ENCODE assay signal across 1 cellular context in the genomic region with DNA sequence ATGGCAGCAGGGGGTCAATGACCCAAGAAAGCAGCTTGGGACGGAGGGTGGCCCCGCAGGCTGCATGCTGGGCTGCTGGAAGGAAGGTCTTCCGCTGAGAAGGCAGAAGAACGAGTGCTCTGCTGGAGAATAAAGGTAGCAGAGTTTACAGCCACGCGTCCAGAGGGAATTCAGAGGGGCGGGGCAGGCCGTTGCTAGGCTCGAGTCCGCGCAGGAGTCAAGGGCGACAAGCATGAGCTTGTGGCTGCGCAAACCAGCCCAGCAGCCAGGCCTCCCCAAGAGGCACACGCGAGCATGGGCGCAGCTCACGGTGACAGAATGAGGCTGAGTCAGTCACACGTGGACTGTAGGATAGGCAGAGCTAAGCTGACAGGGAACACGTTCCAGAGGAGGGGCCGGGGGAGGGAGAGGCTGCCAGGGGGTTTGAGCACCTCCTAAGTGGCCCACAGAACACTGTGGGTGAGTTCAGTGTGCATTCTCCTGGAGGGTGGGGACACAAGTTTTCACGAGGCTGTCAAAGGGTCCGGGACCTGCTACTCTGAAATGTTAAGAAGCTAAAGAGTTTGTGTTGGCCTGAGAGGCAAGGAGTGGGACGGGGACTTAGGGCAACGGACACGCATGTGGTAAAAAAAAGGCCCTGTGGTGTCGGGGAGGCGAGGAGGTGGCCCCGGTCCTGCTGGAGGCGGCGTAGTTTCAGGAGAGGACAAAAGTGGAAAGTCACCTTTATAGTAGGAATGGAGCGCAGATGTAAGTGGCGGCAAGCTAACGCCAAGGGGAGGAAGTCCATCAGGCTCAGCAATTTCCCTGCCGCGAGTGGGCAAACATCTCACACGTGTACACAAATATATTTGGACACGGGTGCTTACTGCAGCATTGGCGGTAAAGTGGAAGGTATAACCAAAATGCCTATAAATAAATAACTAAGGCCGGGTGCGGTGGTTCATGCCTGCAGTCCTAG.
TF ChIP-seq lines count a peak whose summit lies in the region.

No MANE protein-coding gene starts in this region.

TF ChIP-seq in HepG2, 621 proteins besides CTCF, POLR2A, EP300 and RAD21 (continued from another document and continues in another):
- TF ChIP-seq ZNF839 (CRISPR knock-in tag; IDR thresholded peaks at IDR 0.05; ENCODE audit: borderline replicate concordance) (no peak), HMGA1 (CRISPR knock-in tag; conservative IDR thresholded peaks at IDR 0.05) (no peak), SRSF4 (IDR thresholded peaks at IDR 0.05; ENCODE audit: low read depth, low read length, poor library complexity, severe bottlenecking) (no peak), SOX13 (IDR thresholded peaks at IDR 0.05) (no peak), SOX13 (CRISPR knock-in tag; conservative IDR thresholded peaks at IDR 0.05 in 1 of 2, IDR thresholded peaks at IDR 0.05 in 1 of 2) (no peak), MTF2 (CRISPR knock-in tag; IDR thresholded peaks at IDR 0.05; ENCODE audit: borderline replicate concordance) (no peak), RBFOX2 (IDR thresholded peaks at IDR 0.05; ENCODE audit: low read depth, low read length) (no peak), BHLHE40 (IDR thresholded peaks at IDR 0.05; ENCODE audit: low read length) (peak; percentile 59), SYNCRIP (IDR thresholded peaks at IDR 0.05; ENCODE audit: insufficient read depth, low read depth, low read length) (no peak), ZKSCAN8 (CRISPR knock-in tag; IDR thresholded peaks at IDR 0.05; ENCODE audit: borderline replicate concordance) (no peak), ZNF136 (CRISPR knock-in tag; IDR thresholded peaks at IDR 0.05; ENCODE audit: low read depth) (no peak), MAZ (IDR thresholded peaks at IDR 0.05; ENCODE audit: borderline replicate concordance, low read depth, low read length) (0 out of 2 replicates have a peak, but pooled peaks have one; percentile 45), MAZ (CRISPR knock-in tag; IDR thresholded peaks at IDR 0.05; ENCODE audit: low read depth) (no peak), MED8 (CRISPR knock-in tag; IDR thresholded peaks at IDR 0.05; ENCODE audit: insufficient replicate concordance) (no peak), RNF2 (conservative IDR thresholded peaks at IDR 0.05; ENCODE audit: low read depth) (no peak), ZBTB1 (CRISPR knock-in tag; IDR thresholded peaks at IDR 0.05; ENCODE audit: borderline replicate concordance) (no peak), SRSF1 (optimal IDR thresholded peaks at IDR 0.05; ENCODE audit: low read depth, low read length) (no peak), ARNT (IDR thresholded peaks at IDR 0.05) (no peak), RXRA (CRISPR knock-in tag; IDR thresholded peaks at IDR 0.05) (peak; percentile 23; the same call in 1 of the 2 replicates), ISL2 (CRISPR knock-in tag; IDR thresholded peaks at IDR 0.05) (0 out of 2 replicates have a peak, but pooled peaks have one; percentile 12), ZMYM4 (CRISPR knock-in tag; IDR thresholded peaks at IDR 0.05) (no peak), RFX1 (IDR thresholded peaks at IDR 0.05) (peak; percentile 30; the same call in 1 of the 2 replicates)
- TF ChIP-seq, protein P1, sequence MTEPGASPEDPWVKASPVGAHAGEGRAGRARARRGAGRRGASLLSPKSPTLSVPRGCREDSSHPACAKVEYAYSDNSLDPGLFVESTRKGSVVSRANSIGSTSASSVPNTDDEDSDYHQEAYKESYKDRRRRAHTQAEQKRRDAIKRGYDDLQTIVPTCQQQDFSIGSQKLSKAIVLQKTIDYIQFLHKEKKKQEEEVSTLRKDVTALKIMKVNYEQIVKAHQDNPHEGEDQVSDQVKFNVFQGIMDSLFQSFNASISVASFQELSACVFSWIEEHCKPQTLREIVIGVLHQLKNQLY (CRISPR knock-in tag; IDR thresholded peaks at IDR 0.05) = no peak
- TF ChIP-seq, protein P2, sequence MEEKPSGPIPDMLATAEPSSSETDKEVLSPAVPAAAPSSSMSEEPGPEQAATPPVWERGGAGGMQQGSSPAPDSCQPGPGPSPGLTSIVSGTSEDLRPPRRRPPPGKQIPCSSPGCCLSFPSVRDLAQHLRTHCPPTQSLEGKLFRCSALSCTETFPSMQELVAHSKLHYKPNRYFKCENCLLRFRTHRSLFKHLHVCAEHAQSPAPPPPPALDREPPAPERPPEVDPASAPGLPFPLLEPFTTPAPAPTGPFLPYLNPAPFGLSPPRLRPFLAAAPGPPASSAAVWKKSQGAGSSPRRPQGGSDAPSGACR (CRISPR knock-in tag; IDR thresholded peaks at IDR 0.05) = no peak
- TF ChIP-seq, protein P3, sequence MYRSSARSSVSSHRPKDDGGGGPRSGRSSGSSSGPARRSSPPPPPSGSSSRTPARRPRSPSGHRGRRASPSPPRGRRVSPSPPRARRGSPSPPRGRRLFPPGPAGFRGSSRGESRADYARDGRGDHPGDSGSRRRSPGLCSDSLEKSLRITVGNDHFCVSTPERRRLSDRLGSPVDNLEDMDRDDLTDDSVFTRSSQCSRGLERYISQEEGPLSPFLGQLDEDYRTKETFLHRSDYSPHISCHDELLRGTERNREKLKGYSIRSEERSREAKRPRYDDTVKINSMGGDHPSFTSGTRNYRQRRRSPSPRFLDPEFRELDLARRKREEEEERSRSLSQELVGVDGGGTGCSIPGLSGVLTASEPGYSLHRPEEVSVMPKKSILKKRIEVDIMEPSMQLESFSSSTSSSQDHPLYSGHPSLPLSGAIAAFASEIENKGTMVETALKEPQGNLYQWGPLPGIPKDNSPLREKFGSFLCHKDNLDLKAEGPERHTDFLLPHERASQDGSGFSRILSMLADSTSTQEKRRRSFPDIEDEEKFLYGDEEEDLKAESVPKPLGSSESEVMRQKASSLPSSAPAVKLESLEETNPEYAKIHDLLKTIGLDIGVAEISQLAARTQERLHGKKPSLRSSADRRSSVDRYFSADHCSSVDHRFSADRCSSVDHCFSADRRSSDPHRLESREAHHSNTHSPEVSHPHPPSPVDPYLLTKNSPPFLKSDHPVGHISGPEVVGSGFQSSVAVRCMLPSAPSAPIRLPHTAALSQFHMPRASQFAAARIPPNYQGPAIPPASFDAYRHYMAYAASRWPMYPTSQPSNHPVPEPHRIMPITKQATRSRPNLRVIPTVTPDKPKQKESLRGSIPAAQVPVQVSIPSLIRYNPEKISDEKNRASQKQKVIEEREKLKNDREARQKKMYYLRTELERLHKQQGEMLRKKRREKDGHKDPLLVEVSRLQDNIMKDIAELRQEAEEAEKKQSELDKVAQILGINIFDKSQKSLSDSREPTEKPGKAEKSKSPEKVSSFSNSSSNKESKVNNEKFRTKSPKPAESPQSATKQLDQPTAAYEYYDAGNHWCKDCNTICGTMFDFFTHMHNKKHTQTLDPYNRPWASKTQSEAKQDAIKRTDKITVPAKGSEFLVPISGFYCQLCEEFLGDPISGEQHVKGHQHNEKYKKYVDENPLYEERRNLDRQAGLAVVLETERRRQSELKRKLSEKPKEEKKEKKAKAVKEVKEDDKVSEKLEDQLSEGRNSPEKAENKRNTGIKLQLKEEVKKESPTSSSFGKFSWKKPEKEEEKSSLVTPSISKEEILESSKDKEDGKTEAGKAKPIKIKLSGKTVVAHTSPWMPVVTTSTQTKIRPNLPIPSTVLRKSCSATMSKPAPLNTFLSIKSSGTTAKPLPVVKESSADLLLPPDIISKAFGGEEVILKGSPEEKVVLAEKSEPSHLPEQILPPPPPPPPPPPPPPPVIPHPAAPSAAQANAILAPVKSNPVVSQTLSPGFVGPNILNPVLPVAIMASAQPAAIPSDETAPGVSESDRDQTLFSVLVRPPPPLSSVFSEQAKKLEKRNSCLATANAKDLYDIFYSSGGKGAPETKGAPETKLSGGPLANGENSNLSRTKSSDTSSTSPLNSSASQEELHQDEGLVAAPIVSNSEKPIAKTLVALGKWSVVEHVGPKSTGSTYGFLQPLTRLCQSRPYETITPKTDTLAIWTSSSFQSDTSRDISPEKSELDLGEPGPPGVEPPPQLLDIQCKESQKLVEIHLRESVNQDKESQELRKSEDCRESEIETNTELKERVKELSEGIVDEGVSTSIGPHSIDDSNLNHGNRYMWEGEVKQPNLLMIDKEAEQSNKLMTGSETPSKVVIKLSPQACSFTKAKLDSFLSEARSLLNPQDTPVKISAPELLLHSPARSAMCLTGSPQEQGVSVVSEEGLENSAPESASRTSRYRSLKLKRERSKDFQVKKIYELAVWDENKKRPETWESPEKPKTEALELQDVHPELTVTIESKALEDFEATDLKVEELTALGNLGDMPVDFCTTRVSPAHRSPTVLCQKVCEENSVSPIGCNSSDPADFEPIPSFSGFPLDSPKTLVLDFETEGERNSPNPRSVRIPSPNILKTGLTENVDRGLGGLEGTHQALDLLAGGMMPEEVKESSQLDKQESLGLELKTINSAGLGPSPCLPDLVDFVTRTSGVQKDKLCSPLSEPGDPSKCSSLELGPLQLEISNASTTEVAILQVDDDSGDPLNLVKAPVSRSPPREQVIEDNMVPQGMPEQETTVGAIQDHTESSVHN (CRISPR knock-in tag; IDR thresholded peaks at IDR 0.05) = no peak
- TF ChIP-seq, protein P4, sequence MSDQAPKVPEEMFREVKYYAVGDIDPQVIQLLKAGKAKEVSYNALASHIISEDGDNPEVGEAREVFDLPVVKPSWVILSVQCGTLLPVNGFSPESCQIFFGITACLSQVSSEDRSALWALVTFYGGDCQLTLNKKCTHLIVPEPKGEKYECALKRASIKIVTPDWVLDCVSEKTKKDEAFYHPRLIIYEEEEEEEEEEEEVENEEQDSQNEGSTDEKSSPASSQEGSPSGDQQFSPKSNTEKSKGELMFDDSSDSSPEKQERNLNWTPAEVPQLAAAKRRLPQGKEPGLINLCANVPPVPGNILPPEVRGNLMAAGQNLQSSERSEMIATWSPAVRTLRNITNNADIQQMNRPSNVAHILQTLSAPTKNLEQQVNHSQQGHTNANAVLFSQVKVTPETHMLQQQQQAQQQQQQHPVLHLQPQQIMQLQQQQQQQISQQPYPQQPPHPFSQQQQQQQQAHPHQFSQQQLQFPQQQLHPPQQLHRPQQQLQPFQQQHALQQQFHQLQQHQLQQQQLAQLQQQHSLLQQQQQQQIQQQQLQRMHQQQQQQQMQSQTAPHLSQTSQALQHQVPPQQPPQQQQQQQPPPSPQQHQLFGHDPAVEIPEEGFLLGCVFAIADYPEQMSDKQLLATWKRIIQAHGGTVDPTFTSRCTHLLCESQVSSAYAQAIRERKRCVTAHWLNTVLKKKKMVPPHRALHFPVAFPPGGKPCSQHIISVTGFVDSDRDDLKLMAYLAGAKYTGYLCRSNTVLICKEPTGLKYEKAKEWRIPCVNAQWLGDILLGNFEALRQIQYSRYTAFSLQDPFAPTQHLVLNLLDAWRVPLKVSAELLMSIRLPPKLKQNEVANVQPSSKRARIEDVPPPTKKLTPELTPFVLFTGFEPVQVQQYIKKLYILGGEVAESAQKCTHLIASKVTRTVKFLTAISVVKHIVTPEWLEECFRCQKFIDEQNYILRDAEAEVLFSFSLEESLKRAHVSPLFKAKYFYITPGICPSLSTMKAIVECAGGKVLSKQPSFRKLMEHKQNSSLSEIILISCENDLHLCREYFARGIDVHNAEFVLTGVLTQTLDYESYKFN (CRISPR knock-in tag; conservative IDR thresholded peaks at IDR 0.05) = no peak
- TF ChIP-seq, protein P5, sequence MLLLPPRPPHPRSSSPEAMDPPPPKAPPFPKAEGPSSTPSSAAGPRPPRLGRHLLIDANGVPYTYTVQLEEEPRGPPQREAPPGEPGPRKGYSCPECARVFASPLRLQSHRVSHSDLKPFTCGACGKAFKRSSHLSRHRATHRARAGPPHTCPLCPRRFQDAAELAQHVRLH (CRISPR knock-in tag; IDR thresholded peaks at IDR 0.05; ENCODE audit: borderline replicate concordance, low read depth) = no peak
- TF ChIP-seq, protein P6, sequence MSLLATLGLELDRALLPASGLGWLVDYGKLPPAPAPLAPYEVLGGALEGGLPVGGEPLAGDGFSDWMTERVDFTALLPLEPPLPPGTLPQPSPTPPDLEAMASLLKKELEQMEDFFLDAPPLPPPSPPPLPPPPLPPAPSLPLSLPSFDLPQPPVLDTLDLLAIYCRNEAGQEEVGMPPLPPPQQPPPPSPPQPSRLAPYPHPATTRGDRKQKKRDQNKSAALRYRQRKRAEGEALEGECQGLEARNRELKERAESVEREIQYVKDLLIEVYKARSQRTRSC (CRISPR knock-in tag; IDR thresholded peaks at IDR 0.05; ENCODE audit: low read depth) = no peak
- TF ChIP-seq, protein P7, sequence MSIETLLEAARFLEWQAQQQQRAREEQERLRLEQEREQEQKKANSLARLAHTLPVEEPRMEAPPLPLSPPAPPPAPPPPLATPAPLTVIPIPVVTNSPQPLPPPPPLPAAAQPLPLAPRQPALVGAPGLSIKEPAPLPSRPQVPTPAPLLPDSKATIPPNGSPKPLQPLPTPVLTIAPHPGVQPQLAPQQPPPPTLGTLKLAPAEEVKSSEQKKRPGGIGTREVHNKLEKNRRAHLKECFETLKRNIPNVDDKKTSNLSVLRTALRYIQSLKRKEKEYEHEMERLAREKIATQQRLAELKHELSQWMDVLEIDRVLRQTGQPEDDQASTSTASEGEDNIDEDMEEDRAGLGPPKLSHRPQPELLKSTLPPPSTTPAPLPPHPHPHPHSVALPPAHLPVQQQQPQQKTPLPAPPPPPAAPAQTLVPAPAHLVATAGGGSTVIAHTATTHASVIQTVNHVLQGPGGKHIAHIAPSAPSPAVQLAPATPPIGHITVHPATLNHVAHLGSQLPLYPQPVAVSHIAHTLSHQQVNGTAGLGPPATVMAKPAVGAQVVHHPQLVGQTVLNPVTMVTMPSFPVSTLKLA (IDR thresholded peaks at IDR 0.05) = peak; percentile 79
- TF ChIP-seq, protein P8, sequence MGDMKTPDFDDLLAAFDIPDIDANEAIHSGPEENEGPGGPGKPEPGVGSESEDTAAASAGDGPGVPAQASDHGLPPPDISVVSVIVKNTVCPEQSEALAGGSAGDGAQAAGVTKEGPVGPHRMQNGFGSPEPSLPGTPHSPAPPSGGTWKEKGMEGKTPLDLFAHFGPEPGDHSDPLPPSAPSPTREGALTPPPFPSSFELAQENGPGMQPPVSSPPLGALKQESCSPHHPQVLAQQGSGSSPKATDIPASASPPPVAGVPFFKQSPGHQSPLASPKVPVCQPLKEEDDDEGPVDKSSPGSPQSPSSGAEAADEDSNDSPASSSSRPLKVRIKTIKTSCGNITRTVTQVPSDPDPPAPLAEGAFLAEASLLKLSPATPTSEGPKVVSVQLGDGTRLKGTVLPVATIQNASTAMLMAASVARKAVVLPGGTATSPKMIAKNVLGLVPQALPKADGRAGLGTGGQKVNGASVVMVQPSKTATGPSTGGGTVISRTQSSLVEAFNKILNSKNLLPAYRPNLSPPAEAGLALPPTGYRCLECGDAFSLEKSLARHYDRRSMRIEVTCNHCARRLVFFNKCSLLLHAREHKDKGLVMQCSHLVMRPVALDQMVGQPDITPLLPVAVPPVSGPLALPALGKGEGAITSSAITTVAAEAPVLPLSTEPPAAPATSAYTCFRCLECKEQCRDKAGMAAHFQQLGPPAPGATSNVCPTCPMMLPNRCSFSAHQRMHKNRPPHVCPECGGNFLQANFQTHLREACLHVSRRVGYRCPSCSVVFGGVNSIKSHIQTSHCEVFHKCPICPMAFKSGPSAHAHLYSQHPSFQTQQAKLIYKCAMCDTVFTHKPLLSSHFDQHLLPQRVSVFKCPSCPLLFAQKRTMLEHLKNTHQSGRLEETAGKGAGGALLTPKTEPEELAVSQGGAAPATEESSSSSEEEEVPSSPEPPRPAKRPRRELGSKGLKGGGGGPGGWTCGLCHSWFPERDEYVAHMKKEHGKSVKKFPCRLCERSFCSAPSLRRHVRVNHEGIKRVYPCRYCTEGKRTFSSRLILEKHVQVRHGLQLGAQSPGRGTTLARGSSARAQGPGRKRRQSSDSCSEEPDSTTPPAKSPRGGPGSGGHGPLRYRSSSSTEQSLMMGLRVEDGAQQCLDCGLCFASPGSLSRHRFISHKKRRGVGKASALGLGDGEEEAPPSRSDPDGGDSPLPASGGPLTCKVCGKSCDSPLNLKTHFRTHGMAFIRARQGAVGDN (CRISPR knock-in tag; IDR thresholded peaks at IDR 0.05) = peak; percentile 76
- TF ChIP-seq, protein P9, sequence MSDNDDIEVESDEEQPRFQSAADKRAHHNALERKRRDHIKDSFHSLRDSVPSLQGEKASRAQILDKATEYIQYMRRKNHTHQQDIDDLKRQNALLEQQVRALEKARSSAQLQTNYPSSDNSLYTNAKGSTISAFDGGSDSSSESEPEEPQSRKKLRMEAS (IDR thresholded peaks at IDR 0.05) = peak; percentile 62
